In the genomic region with DNA sequence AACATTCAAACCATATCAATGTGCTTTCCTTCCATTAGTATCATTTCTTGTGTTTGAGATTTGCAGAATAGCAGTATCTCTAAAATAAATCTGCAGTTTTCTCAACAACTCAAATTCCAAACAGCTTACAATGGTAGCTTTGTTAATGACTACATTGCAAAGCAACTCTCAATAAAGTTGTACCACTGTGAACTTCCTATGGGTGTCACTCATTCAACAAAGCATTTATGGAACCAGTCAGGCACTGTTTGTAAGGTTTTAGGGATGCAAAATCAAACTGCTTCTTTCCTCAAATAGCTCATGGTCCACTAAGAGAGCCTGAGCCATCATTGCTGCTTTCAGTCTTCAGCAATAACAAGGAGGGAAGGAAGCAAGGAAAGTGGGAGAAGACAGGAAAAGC, we compare ENCODE assay signal across 16 cellular contexts.
DNase-seq lines count a peak whose midpoint lies in the region; ATAC-seq and TF ChIP-seq lines count a peak whose summit lies in the region.
"Had no signal": no experiment of that assay in that cellular context is flagged by ENCODE, and none has a peak within 500 bp of the region (broad histone marks: within the 10 kb centered on the region; RNA-seq: fewer than 3 reads in every experiment).

No MANE protein-coding gene starts in this region.

- intact Hi-C loops in activated T-helper 2 cell treated with anti-CD3 and anti-CD28 coated beads, Interferon-gamma antibody, Interleukin-2, Interleukin-4, amounts not matched to agents 10 μg/mL and 5 μg/mL and 100 μg/mL, durations not matched to agents 14 hours and 24 hours and 36 hours (cut with micrococcal nuclease) = loop anchor here (2.0 to 10.0 kb wide), 8 partner anchors 89 to 861 kb away; a partner anchor contains a TSS
- intact Hi-C loops in transverse colon (cut with DNase I; ENCODE audit: low total_unique reads) = no loop called here

- H3K27me3 ChIP-seq in transverse colon = no peaks in the 10 kb centered on the region
- H3K27me3 ChIP-seq: colonic mucosa, MG63 had no signal

- TF ChIP-seq CTCF in transverse colon (IDR thresholded peaks at IDR 0.05) = no peak

- peaks cover 47% of the 10 kb centered on the region for H3K4me1 Mint-ChIP-seq in stimulated activated naive CD8-positive, alpha-beta T cell treated with anti-CD3 and anti-CD28 coated beads, Interleukin-15, Interleukin-2, amounts not matched to agents 100 ng/mL and 50 ng/mL, for 24 hours (ENCODE audit: low read depth)
- H3K4me1 Mint-ChIP-seq in stimulated activated naive CD8-positive, alpha-beta T cell treated with anti-CD3 and anti-CD28 coated beads, Interleukin-15, amount 100 ng/mL, for 72 hours = peaks cover 41% of the 10 kb centered on the region
- H3K4me1 Mint-ChIP-seq in activated T-helper 2 cell treated with anti-CD3 and anti-CD28 coated beads, Interferon-gamma antibody, Interleukin-2, Interleukin-4, amounts not matched to agents 10 μg/mL and 5 μg/mL and 100 μg/mL, durations not matched to agents 14 hours and 24 hours and 36 hours (ENCODE audit: low read depth) = peaks cover 33% of the 10 kb centered on the region
- H3K4me1 Mint-ChIP-seq: B cell, memory B cell had no signal

- H3K36me3 ChIP-seq in transverse colon = no peaks in the 10 kb centered on the region
- H3K36me3 ChIP-seq: colonic mucosa, MG63 had no signal

- peak overlapping the region; percentile 73 for H3K27ac Mint-ChIP-seq in stimulated activated naive CD8-positive, alpha-beta T cell treated with anti-CD3 and anti-CD28 coated beads, Interleukin-15, Interleukin-2, amounts not matched to agents 100 ng/mL and 50 ng/mL, for 24 hours
- H3K27ac Mint-ChIP-seq in stimulated activated naive CD8-positive, alpha-beta T cell treated with anti-CD3 and anti-CD28 coated beads, Interleukin-15, amount 100 ng/mL, for 72 hours = peak overlapping the region in 1 of 2 donors; percentile 8
- H3K27ac Mint-ChIP-seq in activated T-helper 2 cell treated with anti-CD3 and anti-CD28 coated beads, Interferon-gamma antibody, Interleukin-2, Interleukin-4, amounts not matched to agents 10 μg/mL and 5 μg/mL and 100 μg/mL, durations not matched to agents 14 hours and 24 hours and 36 hours = peak overlapping the region; percentile 35
- H3K27ac Mint-ChIP-seq: activated naive CD4-positive, alpha-beta T cell treated with anti-CD3 and anti-CD28 coated beads, Interleukin-2, amount 50 U/mL, for 24 hours; B cell; memory B cell had no signal

- in situ Hi-C loops in transverse colon (cut with MboI; ENCODE audit: low pct_ligation_motif_present in 1 of 4, low pct_unique_long_range_greater_than_20kb in 1 of 4, low sequenced_read_pairs in 3 of 4) = loop anchor here in 1 of 4 donors (25.0 kb wide), 1 partner anchor 266 kb away; no protein-coding TSS in a partner anchor

- H3K27me3 Mint-ChIP-seq in stimulated activated naive CD8-positive, alpha-beta T cell treated with anti-CD3 and anti-CD28 coated beads, Interleukin-15, Interleukin-2, amounts not matched to agents 100 ng/mL and 50 ng/mL, for 24 hours = no peaks in the 10 kb centered on the region
- no peaks in the 10 kb centered on the region for H3K27me3 Mint-ChIP-seq in stimulated activated naive CD8-positive, alpha-beta T cell treated with anti-CD3 and anti-CD28 coated beads, Interleukin-15, amount 100 ng/mL, for 72 hours
- no peaks in the 10 kb centered on the region for H3K27me3 Mint-ChIP-seq in activated T-helper 2 cell treated with anti-CD3 and anti-CD28 coated beads, Interferon-gamma antibody, Interleukin-2, Interleukin-4, amounts not matched to agents 10 μg/mL and 5 μg/mL and 100 μg/mL, durations not matched to agents 14 hours and 24 hours and 36 hours (ENCODE audit: low read depth)
- H3K27me3 Mint-ChIP-seq: activated naive CD4-positive, alpha-beta T cell treated with anti-CD3 and anti-CD28 coated beads, Interleukin-2, amount 50 U/mL, for 24 hours; B cell; memory B cell had no signal

- H3K4me1 ChIP-seq in transverse colon = peaks cover 0 to 20% (median 6%) of the 10 kb centered on the region in 4 donors
- H3K4me1 ChIP-seq: colonic mucosa had no signal

- H3K9me3 Mint-ChIP-seq in stimulated activated naive CD8-positive, alpha-beta T cell treated with anti-CD3 and anti-CD28 coated beads, Interleukin-15, Interleukin-2, amounts not matched to agents 100 ng/mL and 50 ng/mL, for 24 hours = peaks cover 20% of the 10 kb centered on the region
- peaks cover 20 to 24% of the 10 kb centered on the region in 2 donors for H3K9me3 Mint-ChIP-seq in stimulated activated naive CD8-positive, alpha-beta T cell treated with anti-CD3 and anti-CD28 coated beads, Interleukin-15, amount 100 ng/mL, for 72 hours
- H3K9me3 Mint-ChIP-seq in activated T-helper 2 cell treated with anti-CD3 and anti-CD28 coated beads, Interferon-gamma antibody, Interleukin-2, Interleukin-4, amounts not matched to agents 10 μg/mL and 5 μg/mL and 100 μg/mL, durations not matched to agents 14 hours and 24 hours and 36 hours = peaks cover 24% of the 10 kb centered on the region

- ATAC-seq in stimulated activated naive CD8-positive, alpha-beta T cell treated with anti-CD3 and anti-CD28 coated beads, Interleukin-15, amount 100 ng/mL, for 72 hours = no peak
- no peak for ATAC-seq in GM19035 (IDR thresholded peaks at IDR 0.05; ENCODE audit: unreplicated experiment)

- H3K36me3 Mint-ChIP-seq in stimulated activated naive CD8-positive, alpha-beta T cell treated with anti-CD3 and anti-CD28 coated beads, Interleukin-15, Interleukin-2, amounts not matched to agents 100 ng/mL and 50 ng/mL, for 24 hours (ENCODE audit: low read depth) = peaks cover 14% of the 10 kb centered on the region
- peaks cover 22% of the 10 kb centered on the region for H3K36me3 Mint-ChIP-seq in activated T-helper 2 cell treated with anti-CD3 and anti-CD28 coated beads, Interferon-gamma antibody, Interleukin-2, Interleukin-4, amounts not matched to agents 10 μg/mL and 5 μg/mL and 100 μg/mL, durations not matched to agents 14 hours and 24 hours and 36 hours (ENCODE audit: low read depth)

- H3K4me3 ChIP-seq in transverse colon = no peak overlapping the region
- H3K4me3 ChIP-seq: colonic mucosa, MG63 had no signal

- DNase-seq in stimulated activated naive CD8-positive, alpha-beta T cell treated with anti-CD3 and anti-CD28 coated beads, Interleukin-15, amount 100 ng/mL, for 72 hours = no peak
- no peak for DNase-seq in activated T-helper 2 cell treated with anti-CD3 and anti-CD28 coated beads, Interferon-gamma antibody, Interleukin-2, Interleukin-4, amounts not matched to agents 10 μg/mL and 5 μg/mL and 100 μg/mL, durations not matched to agents 14 hours and 24 hours and 36 hours (ENCODE audit: low spot score)
- DNase-seq in globus pallidus (ENCODE audit: low spot score) = peak; percentile 85
- DNase-seq in DMS 273 treated with DMSO at 0.1 percent for 48 hours (lab: John Stamatoyannopoulos, UW) = no peak
- DNase-seq in transverse colon = no peak
- DNase-seq in stimulated activated CD4-positive, alpha-beta T cell treated with anti-CD3 and anti-CD28 coated beads, Interleukin-12 subunit alpha, Interleukin-12 subunit beta, amount 100 ng/mL, for 4 hours = no peak
- DNase-seq: colonic mucosa, DND-41, MG63, Right ventricle myocardium superior, trophoblast cell had no signal

- no peak for TF ChIP-seq EP300 in transverse colon (IDR thresholded peaks at IDR 0.05; ENCODE audit: low read depth)

- TF ChIP-seq POLR2A in transverse colon (IDR thresholded peaks at IDR 0.05) = no peak

- H3K9me3 ChIP-seq in transverse colon = no peaks in the 10 kb centered on the region
- H3K9me3 ChIP-seq: colonic mucosa, MG63 had no signal

- no peak overlapping the region for H3K27ac ChIP-seq in transverse colon
- H3K27ac ChIP-seq: colonic mucosa had no signal

- no peak overlapping the region for H3K4me3 Mint-ChIP-seq in stimulated activated naive CD8-positive, alpha-beta T cell treated with anti-CD3 and anti-CD28 coated beads, Interleukin-15, Interleukin-2, amounts not matched to agents 100 ng/mL and 50 ng/mL, for 24 hours
- H3K4me3 Mint-ChIP-seq in stimulated activated naive CD8-positive, alpha-beta T cell treated with anti-CD3 and anti-CD28 coated beads, Interleukin-15, amount 100 ng/mL, for 72 hours = no peak overlapping the region
- no peak overlapping the region for H3K4me3 Mint-ChIP-seq in activated T-helper 2 cell treated with anti-CD3 and anti-CD28 coated beads, Interferon-gamma antibody, Interleukin-2, Interleukin-4, amounts not matched to agents 10 μg/mL and 5 μg/mL and 100 μg/mL, durations not matched to agents 14 hours and 24 hours and 36 hours (ENCODE audit: low read depth)
- H3K4me3 Mint-ChIP-seq: activated naive CD4-positive, alpha-beta T cell treated with anti-CD3 and anti-CD28 coated beads, Interleukin-2, amount 50 U/mL, for 24 hours; B cell; memory B cell had no signal
